In the genomic region with DNA sequence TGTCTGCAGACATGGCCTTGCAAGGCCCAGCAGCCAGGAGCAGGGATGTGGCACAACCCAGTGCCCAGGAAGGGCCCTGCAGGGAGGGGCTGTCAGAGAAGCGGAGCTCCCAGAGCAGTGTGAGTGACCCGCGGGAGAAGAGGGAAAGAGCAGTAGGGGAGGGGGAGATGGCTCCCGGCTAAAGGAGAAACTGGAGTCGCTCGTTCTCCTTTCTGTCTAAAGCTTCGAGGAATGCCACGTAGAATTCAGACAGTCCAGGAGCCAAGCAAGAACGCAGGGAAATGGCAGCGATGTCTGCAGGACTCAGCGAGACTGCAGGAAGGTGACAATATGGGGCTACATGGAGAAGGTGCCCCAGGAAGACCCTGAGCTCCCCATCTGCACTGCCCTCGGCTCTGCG, we compare ENCODE assay signal across 25 cellular contexts. TPM values are rescaled to one million over a fixed set of nuclear protein-coding genes. Genes with fewer than 3 reads are reported as not detected.
"Had no signal": no experiment of that assay in that cellular context is flagged by ENCODE, and none has a peak within 500 bp of the region (broad histone marks: within the 10 kb centered on the region; RNA-seq: fewer than 3 reads in every experiment).

No MANE protein-coding gene starts in this region.

- ATAC-seq: HepG2 had no signal

- H3K27me3 ChIP-seq: MG63 had no signal

- H3K4me2 ChIP-seq: SK-N-SH had no signal

- H3K36me3 ChIP-seq: MG63 had no signal

- DNase-seq: IMR-90, Karpas-422, KG1, MG63, NCI-H1092 treated with DMSO at 0.1 percent for 48 hours, NCI-H1417, NCI-H1436 treated with DMSO at 0.1 percent for 48 hours, NCI-H1694, NCI-H1930, NCI-H2081, NCI-H2107, NCI-H2171, NCI-H226, NCI-H446, NCI-H510A, NCI-H524 treated with DMSO at 0.1 percent for 48 hours, NCI-H69, NCI-H774, RPMI8226, SHP77, SK-N-SH, SW 1271 had no signal

- H3K9me3 ChIP-seq: MG63, SK-N-SH had no signal

- H3K9me2 ChIP-seq: SK-N-SH had no signal

- H3K4me3 ChIP-seq: MG63 had no signal

RNA-seq across cellular contexts. Expression of a gene that starts 22.4 kb away (rescaled TPM):
- total RNA-seq: HT1080, IMR-90, SK-MEL-5 had no signal
- polyA plus RNA-seq: IMR-90, SK-N-SH had no signal
